In genomic region chr1:185653615-185654014, GRCh38 we compare ENCODE assay signal across 1 cellular context.
TF ChIP-seq lines count a peak whose summit lies in the region.

No MANE protein-coding gene starts in this region.

TF ChIP-seq in HepG2, 621 proteins besides CTCF, POLR2A, EP300 and RAD21 (continued from another document):
- TF ChIP-seq STAT6 (CRISPR knock-in tag; IDR thresholded peaks at IDR 0.05; ENCODE audit: borderline replicate concordance) (no peak), ZMAT5 (CRISPR knock-in tag; IDR thresholded peaks at IDR 0.05; ENCODE audit: borderline replicate concordance, low read depth) (no peak), ARID4A (CRISPR knock-in tag; IDR thresholded peaks at IDR 0.05; ENCODE audit: borderline replicate concordance) (no peak), ZNF598 (CRISPR knock-in tag; IDR thresholded peaks at IDR 0.05; ENCODE audit: borderline replicate concordance) (no peak), IRF9 (CRISPR knock-in tag; IDR thresholded peaks at IDR 0.05; ENCODE audit: borderline replicate concordance) (no peak), HNRNPK (IDR thresholded peaks at IDR 0.05; ENCODE audit: low read depth, low read length, poor library complexity, severe bottlenecking) (peak; percentile 95), PLSCR1 (CRISPR knock-in tag; IDR thresholded peaks at IDR 0.05; ENCODE audit: borderline replicate concordance) (no peak), ZNF337 (CRISPR knock-in tag; IDR thresholded peaks at IDR 0.05; ENCODE audit: borderline replicate concordance, low read depth) (no peak), MYC (CRISPR knock-in tag; IDR thresholded peaks at IDR 0.05; ENCODE audit: borderline replicate concordance) (no peak), CSRNP1 (CRISPR knock-in tag; IDR thresholded peaks at IDR 0.05) (no peak), SOX6 (IDR thresholded peaks at IDR 0.05) (no peak), SOX6 (CRISPR knock-in tag; IDR thresholded peaks at IDR 0.05) (no peak), EED (CRISPR knock-in tag; IDR thresholded peaks at IDR 0.05) (no peak), ISL2 (CRISPR knock-in tag; IDR thresholded peaks at IDR 0.05) (no peak)
